In genomic region chr1:182713939-182714338, GRCh38 we compare ENCODE assay signal across 31 cellular contexts. TPM values are rescaled to one million over a fixed set of nuclear protein-coding genes. Genes with fewer than 3 reads are reported as not detected.
A peak's percentile ranks its signal among the peaks of the same experiment; 100 is the strongest.
DNase-seq lines count a peak whose midpoint lies in the region; ATAC-seq lines count a peak whose summit lies in the region.
"Had no signal": no experiment of that assay in that cellular context is flagged by ENCODE, and none has a peak within 500 bp of the region (broad histone marks: within the 10 kb centered on the region; RNA-seq: fewer than 3 reads in every experiment).

No MANE protein-coding gene starts in this region.

- H3K27ac Mint-ChIP-seq in activated naive CD8-positive, alpha-beta T cell treated with anti-CD3 and anti-CD28 coated beads for 36 hours = peak overlapping the region; percentile 87
- peak overlapping the region; percentile 86 for H3K27ac Mint-ChIP-seq in stimulated activated naive CD8-positive, alpha-beta T cell treated with anti-CD3 and anti-CD28 coated beads, Interleukin-15, Interleukin-2, amounts not matched to agents 100 ng/mL and 50 ng/mL, for 24 hours
- H3K27ac Mint-ChIP-seq: CD4-positive, CD25-positive, alpha-beta regulatory T cell; nephron progenitor cell had no signal

- no peak for DNase-seq in activated CD4-positive, CD25-positive, alpha-beta regulatory T cell (lab: John Stamatoyannopoulos, UW)
- peak; percentile 1 for DNase-seq in stimulated activated CD4-positive, alpha-beta T cell treated with anti-CD3 and anti-CD28 coated beads, Interleukin-2, amount 100 ng/mL, for 4 hours (ENCODE audit: low read depth)
- DNase-seq in stimulated activated CD4-positive, alpha-beta T cell treated with anti-CD3 and anti-CD28 coated beads, Interleukin-15, amount 100 ng/mL, for 24 hours = no peak
- DNase-seq in activated naive CD8-positive, alpha-beta T cell treated with anti-CD3 and anti-CD28 coated beads for 36 hours = no peak
- DNase-seq in HUDEP-2 (lab: John Stamatoyannopoulos, UW; ENCODE audit: unreplicated experiment in 76 of 76) = no peak
- DNase-seq in central memory CD4-positive, alpha-beta T cell = no peak
- DNase-seq: activated CD4-positive, alpha-beta T cell treated with anti-CD3 and anti-CD28 coated beads for 4 hours; activated effector memory CD4-positive, alpha-beta T cell treated with Interleukin-2 at 50 U/mL for 16 hours; AML-193; cerebellar nuclear complex; dermis blood vessel endothelial cell; glutamatergic neuron; GOT3; IMR-90; left colon; mammary epithelial cell; NCI-H1092 treated with DMSO at 0.1 percent for 48 hours; NCI-H187; nephron progenitor cell had no signal

- H3K4me1 Mint-ChIP-seq in activated naive CD8-positive, alpha-beta T cell treated with anti-CD3 and anti-CD28 coated beads for 36 hours = peaks cover 59% of the 10 kb centered on the region
- H3K4me1 Mint-ChIP-seq in stimulated activated naive CD8-positive, alpha-beta T cell treated with anti-CD3 and anti-CD28 coated beads, Interleukin-15, Interleukin-2, amounts not matched to agents 100 ng/mL and 50 ng/mL, for 24 hours (ENCODE audit: low read depth) = peaks cover 79% of the 10 kb centered on the region

- peak overlapping the region; percentile 24 for H3K4me3 Mint-ChIP-seq in activated naive CD8-positive, alpha-beta T cell treated with anti-CD3 and anti-CD28 coated beads for 36 hours
- peak overlapping the region; percentile 54 for H3K4me3 Mint-ChIP-seq in stimulated activated naive CD8-positive, alpha-beta T cell treated with anti-CD3 and anti-CD28 coated beads, Interleukin-15, Interleukin-2, amounts not matched to agents 100 ng/mL and 50 ng/mL, for 24 hours
- H3K4me3 Mint-ChIP-seq: brain; CD4-positive, CD25-positive, alpha-beta regulatory T cell; nephron progenitor cell had no signal

- no peaks in the 10 kb centered on the region for H3K27me3 Mint-ChIP-seq in activated naive CD8-positive, alpha-beta T cell treated with anti-CD3 and anti-CD28 coated beads for 36 hours
- H3K27me3 Mint-ChIP-seq in stimulated activated naive CD8-positive, alpha-beta T cell treated with anti-CD3 and anti-CD28 coated beads, Interleukin-15, Interleukin-2, amounts not matched to agents 100 ng/mL and 50 ng/mL, for 24 hours = peaks cover 3% of the 10 kb centered on the region
- H3K27me3 Mint-ChIP-seq: CD4-positive, CD25-positive, alpha-beta regulatory T cell had no signal

- ATAC-seq in activated CD4-positive, CD25-positive, alpha-beta regulatory T cell treated with anti-CD3 and anti-CD28 coated beads, Interleukin-2, amount 50 U/mL, for 24 hours = peak; percentile 45 to 60
- ATAC-seq: esophagus mucosa, left colon had no signal

- no peaks in the 10 kb centered on the region for H3K9me3 Mint-ChIP-seq in activated naive CD8-positive, alpha-beta T cell treated with anti-CD3 and anti-CD28 coated beads for 36 hours
- H3K9me3 Mint-ChIP-seq in stimulated activated naive CD8-positive, alpha-beta T cell treated with anti-CD3 and anti-CD28 coated beads, Interleukin-15, Interleukin-2, amounts not matched to agents 100 ng/mL and 50 ng/mL, for 24 hours = no peaks in the 10 kb centered on the region
- H3K9me3 Mint-ChIP-seq: CD4-positive, CD25-positive, alpha-beta regulatory T cell; nephron progenitor cell had no signal

- H3K36me3 Mint-ChIP-seq in activated naive CD8-positive, alpha-beta T cell treated with anti-CD3 and anti-CD28 coated beads for 36 hours = peaks cover 7% of the 10 kb centered on the region
- H3K36me3 Mint-ChIP-seq in stimulated activated naive CD8-positive, alpha-beta T cell treated with anti-CD3 and anti-CD28 coated beads, Interleukin-15, Interleukin-2, amounts not matched to agents 100 ng/mL and 50 ng/mL, for 24 hours (ENCODE audit: low read depth) = no peaks in the 10 kb centered on the region
- H3K36me3 Mint-ChIP-seq: brain; CD4-positive, CD25-positive, alpha-beta regulatory T cell had no signal

RNA-seq across cellular contexts. Expression of gene RGS8, which starts 29.6 kb away (rescaled TPM):
- not detected for total RNA-seq in activated naive CD8-positive, alpha-beta T cell treated with anti-CD3 and anti-CD28 coated beads for 36 hours
- total RNA-seq: A673; CD4-positive, CD25-positive, alpha-beta regulatory T cell; Daoy; dermis blood vessel endothelial cell; esophagus mucosa; fibroblast of villous mesenchyme; IMR-90; left colon; mammary epithelial cell; NCI-H460; osteoblast; SK-MEL-5; tibial nerve had no signal
